Comparison of ENCODE assay signal across 20 cellular contexts in the genomic region with DNA sequence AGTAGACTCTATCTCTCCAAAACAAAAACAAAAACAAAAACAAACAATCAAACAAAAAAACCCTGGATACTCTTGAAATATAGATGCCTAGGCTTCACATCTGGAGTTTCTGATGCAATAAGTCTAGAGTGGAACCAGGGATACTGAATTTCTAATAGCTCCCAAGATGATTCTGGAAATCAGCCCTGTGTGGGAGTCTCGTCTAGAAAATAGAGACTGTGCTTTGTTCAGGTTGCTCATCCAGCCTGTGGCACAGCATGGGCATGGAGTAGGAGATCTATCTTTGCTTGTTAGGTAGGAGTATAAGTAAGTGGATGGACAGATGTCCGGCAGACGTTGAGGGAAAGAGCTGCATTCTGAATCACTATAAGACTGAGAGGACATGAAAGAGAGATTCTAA.
DNase-seq lines count a peak whose midpoint lies in the region; ATAC-seq and TF ChIP-seq lines count a peak whose summit lies in the region.
"Had no signal": no experiment of that assay in that cellular context is flagged by ENCODE, and none has a peak within 500 bp of the region (broad histone marks: within the 10 kb centered on the region; RNA-seq: fewer than 3 reads in every experiment).

No MANE protein-coding gene starts in this region.

- no peak overlapping the region for H3K4me2 ChIP-seq in GM23338
- H3K4me2 ChIP-seq: KMS-11 had no signal

- H3K9me2 ChIP-seq in GM23338 (ENCODE audit: insufficient read depth): peaks cover 4% of the 10 kb centered on the region

- DNase-seq in Right ventricle myocardium inferior (ENCODE audit: missing footprints) (no peak), right atrium auricular region (ENCODE audit: low spot score) (no peak), fibroblast of gingiva (ENCODE audit: low read depth) (peak; percentile 12), left ventricle myocardium superior (no peak), upper lobe of right lung (no peak), NCI-H226 (no peak), AG08395 (ENCODE audit: low spot score) (no peak), GM23338 (ENCODE audit: low spot score) (no peak)
- DNase-seq: IMR-90; NCI-H1092 treated with DMSO at 0.1 percent for 48 hours; NCI-H1436 treated with DMSO at 0.1 percent for 48 hours; NCI-H1930; NCI-H345; NCI-H774; NK-92 treated with Interleukin-12 subunit alpha and Interleukin-12 subunit beta, amount 100 ng/mL, for 24 hours; Peyer's patch had no signal

- H3K27ac ChIP-seq in right atrium auricular region (peak overlapping the region in 1 of 2 donors; percentile 13), upper lobe of right lung (peak overlapping the region; percentile 34), GM23338 (ENCODE audit: low read depth) (no peak overlapping the region)
- H3K27ac ChIP-seq: KMS-11, Peyer's patch had no signal

- H3K4me3 ChIP-seq in right atrium auricular region (no peak overlapping the region), upper lobe of right lung (no peak overlapping the region), GM23338 (no peak overlapping the region)
- H3K4me3 ChIP-seq: GM12878, Peyer's patch had no signal

- H3F3A ChIP-seq in GM23338 (replicated peaks; ENCODE audit: low read depth): no peaks in the 10 kb centered on the region

- H4K20me1 ChIP-seq in GM23338 (replicated peaks; ENCODE audit: insufficient read depth): no peaks in the 10 kb centered on the region

- no peak overlapping the region for H3K27ac Mint-ChIP-seq in GM23338
- H3K27ac Mint-ChIP-seq: B cell had no signal

- H3K9me3 ChIP-seq in right atrium auricular region (no peaks in the 10 kb centered on the region), upper lobe of right lung (no peaks in the 10 kb centered on the region)
- H3K9me3 ChIP-seq: Peyer's patch had no signal

- no peaks in the 10 kb centered on the region for H3K9me3 Mint-ChIP-seq in GM23338
- H3K9me3 Mint-ChIP-seq: CD14-positive monocyte had no signal

- intact Hi-C loops in Right ventricle myocardium inferior (cut with DNase I): loop anchor here (5.0 to 10.0 kb wide), 2 partner anchors 61 to 489 kb away; partner anchors contain the start of gene GMPS
- intact Hi-C loops in left ventricle myocardium superior (cut with micrococcal nuclease): loop anchor here (10.0 kb wide), 1 partner anchor 199 kb away; no protein-coding TSS in a partner anchor
- intact Hi-C loops in upper lobe of right lung (cut with DNase I): no loop called here

- peaks cover 2% of the 10 kb centered on the region for H3K27me3 Mint-ChIP-seq in GM23338 (ENCODE audit: insufficient read depth, low read depth, poor library complexity)

- no peaks in the 10 kb centered on the region for H3K36me3 Mint-ChIP-seq in GM23338 (ENCODE audit: low read depth)
- H3K36me3 Mint-ChIP-seq: CD14-positive monocyte had no signal

- no peaks in the 10 kb centered on the region for H3K79me2 ChIP-seq in GM23338 (replicated peaks; ENCODE audit: insufficient read depth)

- no peaks in the 10 kb centered on the region for H3K36me3 ChIP-seq in right atrium auricular region
- H3K36me3 ChIP-seq in upper lobe of right lung: no peaks in the 10 kb centered on the region
- H3K36me3 ChIP-seq in GM23338 (ENCODE audit: insufficient read depth): no peaks in the 10 kb centered on the region
- H3K36me3 ChIP-seq: Peyer's patch had no signal

- H3K27me3 ChIP-seq in right atrium auricular region (no peaks in the 10 kb centered on the region), upper lobe of right lung (no peaks in the 10 kb centered on the region), GM23338 (ENCODE audit: insufficient read depth) (no peaks in the 10 kb centered on the region)
- H3K27me3 ChIP-seq: Peyer's patch had no signal

- TF ChIP-seq CTCF in right atrium auricular region (IDR thresholded peaks at IDR 0.05) (no peak), upper lobe of right lung (IDR thresholded peaks at IDR 0.05) (no peak), GM23338 (conservative IDR thresholded peaks at IDR 0.05; ENCODE audit: low read depth in 2 of 2) (no peak)

- H3K4me1 ChIP-seq in right atrium auricular region (no peaks in the 10 kb centered on the region), upper lobe of right lung (no peaks in the 10 kb centered on the region), GM23338 (ENCODE audit: insufficient read depth) (no peaks in the 10 kb centered on the region)
- H3K4me1 ChIP-seq: Peyer's patch had no signal

- no peak overlapping the region for H3K4me3 Mint-ChIP-seq in GM23338
- H3K4me3 Mint-ChIP-seq: B cell, CD14-positive monocyte had no signal

- peaks cover 17% of the 10 kb centered on the region for H3K4me1 Mint-ChIP-seq in GM23338
- H3K4me1 Mint-ChIP-seq: B cell had no signal

- H2AFZ ChIP-seq in GM23338: no peak overlapping the region

- peak; percentile 33 for ATAC-seq in Right ventricle myocardium inferior
- peak; percentile 27 for ATAC-seq in left ventricle myocardium superior
- ATAC-seq in upper lobe of right lung: no peak
- no peak for ATAC-seq in GM23338
- ATAC-seq: GM12878 had no signal

TF ChIP-seq in GM23338, 12 proteins besides CTCF, POLR2A, EP300 and RAD21:
- TF ChIP-seq, protein P1, sequence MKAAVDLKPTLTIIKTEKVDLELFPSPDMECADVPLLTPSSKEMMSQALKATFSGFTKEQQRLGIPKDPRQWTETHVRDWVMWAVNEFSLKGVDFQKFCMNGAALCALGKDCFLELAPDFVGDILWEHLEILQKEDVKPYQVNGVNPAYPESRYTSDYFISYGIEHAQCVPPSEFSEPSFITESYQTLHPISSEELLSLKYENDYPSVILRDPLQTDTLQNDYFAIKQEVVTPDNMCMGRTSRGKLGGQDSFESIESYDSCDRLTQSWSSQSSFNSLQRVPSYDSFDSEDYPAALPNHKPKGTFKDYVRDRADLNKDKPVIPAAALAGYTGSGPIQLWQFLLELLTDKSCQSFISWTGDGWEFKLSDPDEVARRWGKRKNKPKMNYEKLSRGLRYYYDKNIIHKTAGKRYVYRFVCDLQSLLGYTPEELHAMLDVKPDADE (IDR thresholded peaks at IDR 0.05): no peak

Comparison
In these comparisons a context has a peak if more than half of its experiments do, and no peak if none do; other contexts are left out.
1. ATAC-seq: peak in Right ventricle myocardium inferior (single experiment) and left ventricle myocardium superior (single experiment); none in upper lobe of right lung (single experiment) and GM23338 (single experiment).